ENCODE assay signal across 1 cellular context in genomic region chr1:81073580-81073979, GRCh38.
A peak's percentile ranks its signal among the peaks of the same experiment; 100 is the strongest.
TF ChIP-seq lines count a peak whose summit lies in the region.

No MANE protein-coding gene starts in this region.

TF ChIP-seq in IMR-90, 13 proteins besides CTCF, POLR2A, EP300 and RAD21:
- TF ChIP-seq RFX5 (IDR thresholded peaks at IDR 0.05; ENCODE audit: low read depth, low read length) (no peak), MXI1 (IDR thresholded peaks at IDR 0.05; ENCODE audit: borderline replicate concordance, low read depth, low read length) (no peak), CEBPB (IDR thresholded peaks at IDR 0.05; ENCODE audit: low read depth, low read length) (peak; percentile 84), ELK1 (IDR thresholded peaks at IDR 0.05; ENCODE audit: borderline replicate concordance, low read depth, low read length) (no peak)
